In the genomic region with DNA sequence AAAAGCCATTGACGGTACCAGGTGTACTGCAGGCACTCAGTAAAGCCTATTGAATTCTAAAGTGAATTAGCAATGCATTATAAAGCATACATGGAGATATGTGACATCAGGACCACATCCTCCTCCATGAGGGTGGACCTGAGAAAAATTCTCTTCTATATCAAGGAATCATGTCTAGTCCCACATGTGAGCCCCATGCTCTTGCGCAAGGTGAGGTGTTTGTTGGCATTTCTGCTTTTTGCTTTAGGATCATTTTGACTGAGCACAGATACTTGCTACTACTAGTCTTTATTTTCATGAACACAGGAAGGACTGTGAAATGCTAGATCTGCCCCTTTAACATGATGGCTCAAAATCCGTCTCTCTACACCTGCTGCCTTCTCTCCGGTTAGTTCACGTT, we compare ENCODE assay signal across 2 cellular contexts.
TF ChIP-seq lines count a peak whose summit lies in the region.

No MANE protein-coding gene starts in this region.

TF ChIP-seq in IMR-90, 13 proteins besides CTCF, POLR2A, EP300 and RAD21:
- no peak for TF ChIP-seq MAZ (IDR thresholded peaks at IDR 0.05; ENCODE audit: borderline replicate concordance, low read depth, low read length)
- peak; percentile 48 for TF ChIP-seq CEBPB (IDR thresholded peaks at IDR 0.05; ENCODE audit: low read depth, low read length)
- TF ChIP-seq NFE2L2 (IDR thresholded peaks at IDR 0.05; ENCODE audit: low read depth, low read length), result no peak
- TF ChIP-seq MXI1 (IDR thresholded peaks at IDR 0.05; ENCODE audit: borderline replicate concordance, low read depth, low read length), result no peak
- no peak for TF ChIP-seq CHD1 (IDR thresholded peaks at IDR 0.05; ENCODE audit: low read depth, low read length)
- no peak for TF ChIP-seq RFX5 (IDR thresholded peaks at IDR 0.05; ENCODE audit: low read depth, low read length)

TF ChIP-seq in K562, 482 proteins besides CTCF, POLR2A, EP300 and RAD21:
- no peak for TF ChIP-seq ZNF407 (IDR thresholded peaks at IDR 0.05; ENCODE audit: low read depth)
- TF ChIP-seq CEBPB (tag; IDR thresholded peaks at IDR 0.05), result peak; percentile 59
- TF ChIP-seq MYNN (IDR thresholded peaks at IDR 0.05), result no peak
- no peak for TF ChIP-seq MYNN (CRISPR knock-in tag; IDR thresholded peaks at IDR 0.05)
TF ChIP-seq in K562: peak in this region for 1.
